Comparison of ENCODE assay signal across 11 cellular contexts in genomic region chr1:18907914-18908845, GRCh38. TPM values are rescaled to one million over a fixed set of nuclear protein-coding genes. Genes with fewer than 3 reads are reported as not detected.
DNase-seq lines count a peak whose midpoint lies in the region; ATAC-seq, FAIRE-seq and TF ChIP-seq lines count a peak whose summit lies in the region.
"Had no signal": no experiment of that assay in that cellular context is flagged by ENCODE, and none has a peak within 500 bp of the region (broad histone marks: within the 10 kb centered on the region; RNA-seq: fewer than 3 reads in every experiment).

No MANE protein-coding gene starts in this region.

- H3K4me2 ChIP-seq in astrocyte (ENCODE audit: low read length), result no peak overlapping the region
- H3K4me2 ChIP-seq: KMS-11 had no signal

- no peak for DNase-seq in activated T-cell treated with anti-CD3 and anti-CD28 coated beads, Interleukin-2, amount 50 U/mL, for 24 hours
- no peak for DNase-seq in activated T-cell treated with anti-CD3 and anti-CD28 coated beads for 4 hours
- DNase-seq in astrocyte (ENCODE audit: low read depth), result no peak
- no peak for DNase-seq in mucosa of descending colon
- DNase-seq in upper lobe of right lung, result no peak
- DNase-seq in kidney glomerular epithelial cell (lab: John Stamatoyannopoulos, UW), result no peak
- DNase-seq in activated CD8-positive, alpha-beta memory T cell treated with anti-CD3 and anti-CD28 coated beads, Interleukin-2, amount 50 U/mL, for 4 hours, result no peak
- DNase-seq: SIG-M5 had no signal

- peak overlapping the region; percentile 89 for H3K27ac Mint-ChIP-seq in activated T-cell treated with anti-CD3 and anti-CD28 coated beads, Interleukin-2, amount 50 U/mL, for 24 hours
- H3K27ac Mint-ChIP-seq in astrocyte (ENCODE audit: unreplicated experiment), result peak overlapping the region; percentile 27

- no peak for FAIRE-seq in astrocyte (lab: Jason Lieb, UNC)

- H3K79me2 ChIP-seq in astrocyte (ENCODE audit: insufficient read depth, low read length), result peaks cover 18% of the 10 kb centered on the region

- H3K4me1 ChIP-seq in astrocyte (ENCODE audit: insufficient read depth, low read length) (peaks cover 7% of the 10 kb centered on the region), mucosa of descending colon (ENCODE audit: low read depth) (peaks cover 6% of the 10 kb centered on the region), upper lobe of right lung (peaks cover 36% of the 10 kb centered on the region)

- peaks cover 34% of the 10 kb centered on the region for H3K36me3 ChIP-seq in astrocyte (ENCODE audit: insufficient read depth, low read length)
- H3K36me3 ChIP-seq in mucosa of descending colon (ENCODE audit: low read depth), result no peaks in the 10 kb centered on the region
- H3K36me3 ChIP-seq in upper lobe of right lung, result peaks cover 39% of the 10 kb centered on the region

- peaks cover 14% of the 10 kb centered on the region for H3K9me3 Mint-ChIP-seq in activated T-cell treated with anti-CD3 and anti-CD28 coated beads, Interleukin-2, amount 50 U/mL, for 24 hours
- no peaks in the 10 kb centered on the region for H3K9me3 Mint-ChIP-seq in astrocyte (ENCODE audit: unreplicated experiment)

- TF ChIP-seq CTCF in astrocyte (IDR thresholded peaks at IDR 0.05; ENCODE audit: insufficient read depth, low read depth, low read length), result no peak
- TF ChIP-seq CTCF in mucosa of descending colon (IDR thresholded peaks at IDR 0.05), result no peak
- no peak for TF ChIP-seq CTCF in upper lobe of right lung (IDR thresholded peaks at IDR 0.05)

- H3K4me3 Mint-ChIP-seq in activated T-cell treated with anti-CD3 and anti-CD28 coated beads, Interleukin-2, amount 50 U/mL, for 24 hours, result no peak overlapping the region
- H3K4me3 Mint-ChIP-seq in astrocyte (ENCODE audit: unreplicated experiment), result no peak overlapping the region

- peaks cover 50% of the 10 kb centered on the region for H4K20me1 ChIP-seq in astrocyte (ENCODE audit: insufficient read depth, low read length)

- H3K27me3 Mint-ChIP-seq in activated T-cell treated with anti-CD3 and anti-CD28 coated beads, Interleukin-2, amount 50 U/mL, for 24 hours, result no peaks in the 10 kb centered on the region
- H3K27me3 Mint-ChIP-seq in astrocyte (ENCODE audit: low read depth, unreplicated experiment), result no peaks in the 10 kb centered on the region

- H3K4me3 ChIP-seq in astrocyte (ENCODE audit: insufficient read depth, low read depth, low read length), result no peak overlapping the region
- no peak overlapping the region for H3K4me3 ChIP-seq in mucosa of descending colon
- peak overlapping the region; percentile 3 for H3K4me3 ChIP-seq in upper lobe of right lung

- H2AFZ ChIP-seq in astrocyte (ENCODE audit: low read depth, low read length), result no peak overlapping the region

- intact Hi-C loops in mucosa of descending colon (cut with DNase I, micrococcal nuclease), result loop anchor here (5.0 to 10.0 kb wide), 3 partner anchors 47 to 187 kb away; partner anchors contain the start of gene IFFO2 (in 1 of the 2)
- intact Hi-C loops in upper lobe of right lung (cut with DNase I), result loop anchor here (10.0 kb wide), 1 partner anchor 177 kb away; no protein-coding TSS in a partner anchor

- H3K4me1 Mint-ChIP-seq in activated T-cell treated with anti-CD3 and anti-CD28 coated beads, Interleukin-2, amount 50 U/mL, for 24 hours (ENCODE audit: low read depth), result peaks cover 47% of the 10 kb centered on the region
- H3K4me1 Mint-ChIP-seq in astrocyte (ENCODE audit: low read depth, unreplicated experiment), result peaks cover under 1% of the 10 kb centered on the region

- H3K36me3 Mint-ChIP-seq in activated T-cell treated with anti-CD3 and anti-CD28 coated beads, Interleukin-2, amount 50 U/mL, for 24 hours (ENCODE audit: low read depth), result peaks cover 75% of the 10 kb centered on the region
- H3K36me3 Mint-ChIP-seq in astrocyte (ENCODE audit: low read depth, unreplicated experiment), result peaks cover 32% of the 10 kb centered on the region

- H3K9me3 ChIP-seq in astrocyte (ENCODE audit: insufficient read depth, low read depth, low read length) (no peaks in the 10 kb centered on the region), mucosa of descending colon (no peaks in the 10 kb centered on the region), upper lobe of right lung (no peaks in the 10 kb centered on the region)

- no peaks in the 10 kb centered on the region for H3K27me3 ChIP-seq in astrocyte (ENCODE audit: insufficient read depth, low read length)
- no peaks in the 10 kb centered on the region for H3K27me3 ChIP-seq in upper lobe of right lung

- H3K27ac ChIP-seq in astrocyte (ENCODE audit: low read depth, low read length), result no peak overlapping the region
- peak overlapping the region; percentile 63 for H3K27ac ChIP-seq in upper lobe of right lung
- H3K27ac ChIP-seq: epithelial cell of prostate, KMS-11 had no signal

- ATAC-seq in mucosa of descending colon (peak; percentile 32), upper lobe of right lung (peak; percentile 44), GM21367 (IDR thresholded peaks at IDR 0.05; ENCODE audit: unreplicated experiment) (no peak)

- H3K9ac ChIP-seq in astrocyte (ENCODE audit: low read length), result peak overlapping the region; percentile 14
- H3K9ac ChIP-seq: KMS-11 had no signal

RNA-seq across cellular contexts. Expression of gene ALDH4A1, which starts 5.8 kb away (rescaled TPM):
- total RNA-seq in astrocyte (10.4 and 13.8 TPM in 2 replicates), mucosa of descending colon (1 to 10 TPM; 2.7 to 7.7 (median 5.6) TPM), upper lobe of right lung (11.8 TPM)

RNA-seq across cellular contexts. Expression of gene IFFO2, which starts 48.3 kb away (rescaled TPM):
- total RNA-seq in astrocyte (34.2 and 39.6 TPM in 2 replicates), mucosa of descending colon (10 to 100 TPM; 13.1 to 19.0 (median 15.5) TPM), upper lobe of right lung (15.4 TPM)

RNA-seq across cellular contexts. Expression of gene TAS1R2, which starts 48.7 kb away (rescaled TPM):
- total RNA-seq in astrocyte (not detected in 2 replicates), mucosa of descending colon (not detected), upper lobe of right lung (not detected)
